In the genomic region with DNA sequence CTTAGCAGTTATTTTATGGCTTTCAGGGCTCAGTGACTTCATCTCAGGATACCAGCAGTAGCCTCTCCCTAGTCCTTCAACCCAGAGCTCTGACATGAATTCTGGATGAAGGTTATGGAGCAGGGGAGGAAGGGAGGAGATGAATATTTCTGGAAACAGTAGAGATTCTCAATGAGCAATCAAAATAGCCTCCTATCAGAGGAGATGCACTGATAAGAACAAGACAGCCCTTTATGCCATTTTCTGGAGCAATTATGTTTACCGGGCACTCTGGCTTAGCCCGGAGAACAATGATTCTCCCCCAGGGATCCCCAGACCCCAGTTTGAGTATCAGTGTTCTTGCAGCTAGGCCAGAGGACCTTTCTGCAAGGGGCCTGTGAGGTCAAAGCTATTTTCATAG, we compare ENCODE assay signal across 2 cellular contexts.
TF ChIP-seq lines count a peak whose summit lies in the region.

No MANE protein-coding gene starts in this region.

TF ChIP-seq in GM23338, 12 proteins besides CTCF, POLR2A, EP300 and RAD21 (continued from another document):
- TF ChIP-seq, protein P1, sequence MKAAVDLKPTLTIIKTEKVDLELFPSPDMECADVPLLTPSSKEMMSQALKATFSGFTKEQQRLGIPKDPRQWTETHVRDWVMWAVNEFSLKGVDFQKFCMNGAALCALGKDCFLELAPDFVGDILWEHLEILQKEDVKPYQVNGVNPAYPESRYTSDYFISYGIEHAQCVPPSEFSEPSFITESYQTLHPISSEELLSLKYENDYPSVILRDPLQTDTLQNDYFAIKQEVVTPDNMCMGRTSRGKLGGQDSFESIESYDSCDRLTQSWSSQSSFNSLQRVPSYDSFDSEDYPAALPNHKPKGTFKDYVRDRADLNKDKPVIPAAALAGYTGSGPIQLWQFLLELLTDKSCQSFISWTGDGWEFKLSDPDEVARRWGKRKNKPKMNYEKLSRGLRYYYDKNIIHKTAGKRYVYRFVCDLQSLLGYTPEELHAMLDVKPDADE (IDR thresholded peaks at IDR 0.05), result no peak
- TF ChIP-seq ZNF331 (CRISPR knock-in tag; IDR thresholded peaks at IDR 0.05; ENCODE audit: low read depth) (no peak), ZNF114 (CRISPR knock-in tag; IDR thresholded peaks at IDR 0.05) (no peak), STAT1 (IDR thresholded peaks at IDR 0.05; ENCODE audit: unreplicated experiment) (no peak), CREB1 (CRISPR knock-in tag; IDR thresholded peaks at IDR 0.05; ENCODE audit: low read depth) (no peak), EZH2 (IDR thresholded peaks at IDR 0.05; ENCODE audit: low read depth, unreplicated experiment) (no peak)
- TF ChIP-seq, protein P2, sequence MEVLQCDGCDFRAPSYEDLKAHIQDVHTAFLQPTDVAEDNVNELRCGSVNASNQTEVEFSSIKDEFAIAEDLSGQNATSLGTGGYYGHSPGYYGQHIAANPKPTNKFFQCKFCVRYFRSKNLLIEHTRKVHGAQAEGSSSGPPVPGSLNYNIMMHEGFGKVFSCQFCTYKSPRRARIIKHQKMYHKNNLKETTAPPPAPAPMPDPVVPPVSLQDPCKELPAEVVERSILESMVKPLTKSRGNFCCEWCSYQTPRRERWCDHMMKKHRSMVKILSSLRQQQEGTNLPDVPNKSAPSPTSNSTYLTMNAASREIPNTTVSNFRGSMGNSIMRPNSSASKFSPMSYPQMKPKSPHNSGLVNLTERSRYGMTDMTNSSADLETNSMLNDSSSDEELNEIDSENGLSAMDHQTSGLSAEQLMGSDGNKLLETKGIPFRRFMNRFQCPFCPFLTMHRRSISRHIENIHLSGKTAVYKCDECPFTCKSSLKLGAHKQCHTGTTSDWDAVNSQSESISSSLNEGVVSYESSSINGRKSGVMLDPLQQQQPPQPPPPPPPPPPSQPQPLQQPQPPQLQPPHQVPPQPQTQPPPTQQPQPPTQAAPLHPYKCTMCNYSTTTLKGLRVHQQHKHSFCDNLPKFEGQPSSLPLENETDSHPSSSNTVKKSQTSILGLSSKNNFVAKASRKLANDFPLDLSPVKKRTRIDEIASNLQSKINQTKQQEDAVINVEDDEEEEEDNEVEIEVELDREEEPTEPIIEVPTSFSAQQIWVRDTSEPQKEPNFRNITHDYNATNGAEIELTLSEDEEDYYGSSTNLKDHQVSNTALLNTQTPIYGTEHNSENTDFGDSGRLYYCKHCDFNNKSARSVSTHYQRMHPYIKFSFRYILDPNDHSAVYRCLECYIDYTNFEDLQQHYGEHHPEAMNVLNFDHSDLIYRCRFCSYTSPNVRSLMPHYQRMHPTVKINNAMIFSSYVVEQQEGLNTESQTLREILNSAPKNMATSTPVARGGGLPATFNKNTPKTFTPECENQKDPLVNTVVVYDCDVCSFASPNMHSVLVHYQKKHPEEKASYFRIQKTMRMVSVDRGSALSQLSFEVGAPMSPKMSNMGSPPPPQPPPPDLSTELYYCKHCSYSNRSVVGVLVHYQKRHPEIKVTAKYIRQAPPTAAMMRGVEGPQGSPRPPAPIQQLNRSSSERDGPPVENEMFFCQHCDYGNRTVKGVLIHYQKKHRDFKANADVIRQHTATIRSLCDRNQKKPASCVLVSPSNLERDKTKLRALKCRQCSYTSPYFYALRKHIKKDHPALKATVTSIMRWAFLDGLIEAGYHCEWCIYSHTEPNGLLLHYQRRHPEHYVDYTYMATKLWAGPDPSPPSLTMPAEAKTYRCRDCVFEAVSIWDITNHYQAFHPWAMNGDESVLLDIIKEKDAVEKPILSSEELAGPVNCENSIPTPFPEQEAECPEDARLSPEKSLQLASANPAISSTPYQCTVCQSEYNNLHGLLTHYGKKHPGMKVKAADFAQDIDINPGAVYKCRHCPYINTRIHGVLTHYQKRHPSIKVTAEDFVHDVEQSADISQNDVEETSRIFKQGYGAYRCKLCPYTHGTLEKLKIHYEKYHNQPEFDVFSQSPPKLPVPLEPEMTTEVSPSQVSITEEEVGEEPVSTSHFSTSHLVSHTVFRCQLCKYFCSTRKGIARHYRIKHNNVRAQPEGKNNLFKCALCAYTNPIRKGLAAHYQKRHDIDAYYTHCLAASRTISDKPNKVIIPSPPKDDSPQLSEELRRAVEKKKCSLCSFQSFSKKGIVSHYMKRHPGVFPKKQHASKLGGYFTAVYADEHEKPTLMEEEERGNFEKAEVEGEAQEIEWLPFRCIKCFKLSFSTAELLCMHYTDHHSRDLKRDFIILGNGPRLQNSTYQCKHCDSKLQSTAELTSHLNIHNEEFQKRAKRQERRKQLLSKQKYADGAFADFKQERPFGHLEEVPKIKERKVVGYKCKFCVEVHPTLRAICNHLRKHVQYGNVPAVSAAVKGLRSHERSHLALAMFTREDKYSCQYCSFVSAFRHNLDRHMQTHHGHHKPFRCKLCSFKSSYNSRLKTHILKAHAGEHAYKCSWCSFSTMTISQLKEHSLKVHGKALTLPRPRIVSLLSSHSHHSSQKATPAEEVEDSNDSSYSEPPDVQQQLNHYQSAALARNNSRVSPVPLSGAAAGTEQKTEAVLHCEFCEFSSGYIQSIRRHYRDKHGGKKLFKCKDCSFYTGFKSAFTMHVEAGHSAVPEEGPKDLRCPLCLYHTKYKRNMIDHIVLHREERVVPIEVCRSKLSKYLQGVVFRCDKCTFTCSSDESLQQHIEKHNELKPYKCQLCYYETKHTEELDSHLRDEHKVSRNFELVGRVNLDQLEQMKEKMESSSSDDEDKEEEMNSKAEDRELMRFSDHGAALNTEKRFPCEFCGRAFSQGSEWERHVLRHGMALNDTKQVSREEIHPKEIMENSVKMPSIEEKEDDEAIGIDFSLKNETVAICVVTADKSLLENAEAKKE (CRISPR knock-in tag; IDR thresholded peaks at IDR 0.05), result no peak

TF ChIP-seq in HEK293, 187 proteins besides CTCF, POLR2A, EP300 and RAD21 (continued from another document):
- TF ChIP-seq, protein P3, sequence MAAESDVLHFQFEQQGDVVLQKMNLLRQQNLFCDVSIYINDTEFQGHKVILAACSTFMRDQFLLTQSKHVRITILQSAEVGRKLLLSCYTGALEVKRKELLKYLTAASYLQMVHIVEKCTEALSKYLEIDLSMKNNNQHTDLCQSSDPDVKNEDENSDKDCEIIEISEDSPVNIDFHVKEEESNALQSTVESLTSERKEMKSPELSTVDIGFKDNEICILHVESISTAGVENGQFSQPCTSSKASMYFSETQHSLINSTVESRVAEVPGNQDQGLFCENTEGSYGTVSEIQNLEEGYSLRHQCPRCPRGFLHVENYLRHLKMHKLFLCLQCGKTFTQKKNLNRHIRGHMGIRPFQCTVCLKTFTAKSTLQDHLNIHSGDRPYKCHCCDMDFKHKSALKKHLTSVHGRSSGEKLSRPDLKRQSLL (tag by site-specific recombination; IDR thresholded peaks at IDR 0.05), result 0 out of 2 replicates have a peak, but pooled peaks have one; percentile 12
- TF ChIP-seq SCRT2 (tag by site-specific recombination; IDR thresholded peaks at IDR 0.05) (no peak), ZNF621 (tag by site-specific recombination; IDR thresholded peaks at IDR 0.05) (no peak), ZNF561 (tag by site-specific recombination; IDR thresholded peaks at IDR 0.05; ENCODE audit: borderline replicate concordance) (no peak), ZNF23 (tag by site-specific recombination; IDR thresholded peaks at IDR 0.05; ENCODE audit: borderline replicate concordance) (no peak), ZNF473 (tag by site-specific recombination; IDR thresholded peaks at IDR 0.05) (no peak), ZNF529 (tag by site-specific recombination; IDR thresholded peaks at IDR 0.05; ENCODE audit: insufficient replicate concordance) (no peak), ZNF311 (tag by site-specific recombination; IDR thresholded peaks at IDR 0.05; ENCODE audit: borderline replicate concordance) (no peak)
- TF ChIP-seq, protein P4, sequence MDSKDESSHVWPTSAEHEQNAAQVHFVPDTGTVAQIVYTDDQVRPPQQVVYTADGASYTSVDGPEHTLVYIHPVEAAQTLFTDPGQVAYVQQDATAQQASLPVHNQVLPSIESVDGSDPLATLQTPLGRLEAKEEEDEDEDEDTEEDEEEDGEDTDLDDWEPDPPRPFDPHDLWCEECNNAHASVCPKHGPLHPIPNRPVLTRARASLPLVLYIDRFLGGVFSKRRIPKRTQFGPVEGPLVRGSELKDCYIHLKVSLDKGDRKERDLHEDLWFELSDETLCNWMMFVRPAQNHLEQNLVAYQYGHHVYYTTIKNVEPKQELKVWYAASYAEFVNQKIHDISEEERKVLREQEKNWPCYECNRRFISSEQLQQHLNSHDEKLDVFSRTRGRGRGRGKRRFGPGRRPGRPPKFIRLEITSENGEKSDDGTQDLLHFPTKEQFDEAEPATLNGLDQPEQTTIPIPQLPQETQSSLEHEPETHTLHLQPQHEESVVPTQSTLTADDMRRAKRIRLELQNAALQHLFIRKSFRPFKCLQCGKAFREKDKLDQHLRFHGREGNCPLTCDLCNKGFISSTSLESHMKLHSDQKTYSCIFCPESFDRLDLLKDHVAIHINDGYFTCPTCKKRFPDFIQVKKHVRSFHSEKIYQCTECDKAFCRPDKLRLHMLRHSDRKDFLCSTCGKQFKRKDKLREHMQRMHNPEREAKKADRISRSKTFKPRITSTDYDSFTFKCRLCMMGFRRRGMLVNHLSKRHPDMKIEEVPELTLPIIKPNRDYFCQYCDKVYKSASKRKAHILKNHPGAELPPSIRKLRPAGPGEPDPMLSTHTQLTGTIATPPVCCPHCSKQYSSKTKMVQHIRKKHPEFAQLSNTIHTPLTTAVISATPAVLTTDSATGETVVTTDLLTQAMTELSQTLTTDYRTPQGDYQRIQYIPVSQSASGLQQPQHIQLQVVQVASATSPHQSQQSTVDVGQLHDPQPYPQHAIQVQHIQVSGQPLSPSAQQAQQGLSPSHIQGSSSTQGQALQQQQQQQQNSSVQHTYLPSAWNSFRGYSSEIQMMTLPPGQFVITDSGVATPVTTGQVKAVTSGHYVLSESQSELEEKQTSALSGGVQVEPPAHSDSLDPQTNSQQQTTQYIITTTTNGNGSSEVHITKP (tag by site-specific recombination; IDR thresholded peaks at IDR 0.05), result peak; percentile 70
- TF ChIP-seq, protein P5, sequence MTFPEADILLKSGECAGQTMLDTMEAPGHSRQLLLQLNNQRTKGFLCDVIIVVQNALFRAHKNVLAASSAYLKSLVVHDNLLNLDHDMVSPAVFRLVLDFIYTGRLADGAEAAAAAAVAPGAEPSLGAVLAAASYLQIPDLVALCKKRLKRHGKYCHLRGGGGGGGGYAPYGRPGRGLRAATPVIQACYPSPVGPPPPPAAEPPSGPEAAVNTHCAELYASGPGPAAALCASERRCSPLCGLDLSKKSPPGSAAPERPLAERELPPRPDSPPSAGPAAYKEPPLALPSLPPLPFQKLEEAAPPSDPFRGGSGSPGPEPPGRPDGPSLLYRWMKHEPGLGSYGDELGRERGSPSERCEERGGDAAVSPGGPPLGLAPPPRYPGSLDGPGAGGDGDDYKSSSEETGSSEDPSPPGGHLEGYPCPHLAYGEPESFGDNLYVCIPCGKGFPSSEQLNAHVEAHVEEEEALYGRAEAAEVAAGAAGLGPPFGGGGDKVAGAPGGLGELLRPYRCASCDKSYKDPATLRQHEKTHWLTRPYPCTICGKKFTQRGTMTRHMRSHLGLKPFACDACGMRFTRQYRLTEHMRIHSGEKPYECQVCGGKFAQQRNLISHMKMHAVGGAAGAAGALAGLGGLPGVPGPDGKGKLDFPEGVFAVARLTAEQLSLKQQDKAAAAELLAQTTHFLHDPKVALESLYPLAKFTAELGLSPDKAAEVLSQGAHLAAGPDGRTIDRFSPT (tag by site-specific recombination; IDR thresholded peaks at IDR 0.05), result no peak
- TF ChIP-seq, protein P6, sequence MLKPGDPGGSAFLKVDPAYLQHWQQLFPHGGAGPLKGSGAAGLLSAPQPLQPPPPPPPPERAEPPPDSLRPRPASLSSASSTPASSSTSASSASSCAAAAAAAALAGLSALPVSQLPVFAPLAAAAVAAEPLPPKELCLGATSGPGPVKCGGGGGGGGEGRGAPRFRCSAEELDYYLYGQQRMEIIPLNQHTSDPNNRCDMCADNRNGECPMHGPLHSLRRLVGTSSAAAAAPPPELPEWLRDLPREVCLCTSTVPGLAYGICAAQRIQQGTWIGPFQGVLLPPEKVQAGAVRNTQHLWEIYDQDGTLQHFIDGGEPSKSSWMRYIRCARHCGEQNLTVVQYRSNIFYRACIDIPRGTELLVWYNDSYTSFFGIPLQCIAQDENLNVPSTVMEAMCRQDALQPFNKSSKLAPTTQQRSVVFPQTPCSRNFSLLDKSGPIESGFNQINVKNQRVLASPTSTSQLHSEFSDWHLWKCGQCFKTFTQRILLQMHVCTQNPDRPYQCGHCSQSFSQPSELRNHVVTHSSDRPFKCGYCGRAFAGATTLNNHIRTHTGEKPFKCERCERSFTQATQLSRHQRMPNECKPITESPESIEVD (tag by site-specific recombination; IDR thresholded peaks at IDR 0.05), result no peak
